ENCODE assay signal across 22 cellular contexts in genomic region chr5:76483433-76483832, GRCh38.
DNase-seq lines count a peak whose midpoint lies in the region; ATAC-seq and TF ChIP-seq lines count a peak whose summit lies in the region.
"Had no signal": no experiment of that assay in that cellular context is flagged by ENCODE, and none has a peak within 500 bp of the region (broad histone marks: within the 10 kb centered on the region; RNA-seq: fewer than 3 reads in every experiment).

No MANE protein-coding gene starts in this region.

- in situ Hi-C loops in GM13976 (cut with MboI; ENCODE audit: low sequenced_read_pairs, unreplicated experiment) = no loop called here

- H3K36me3 Mint-ChIP-seq in nephron (ENCODE audit: low read depth) = no peaks in the 10 kb centered on the region
- H3K36me3 Mint-ChIP-seq: neural progenitor cell had no signal

- no peaks in the 10 kb centered on the region for H3K9me3 Mint-ChIP-seq in nephron
- H3K9me3 Mint-ChIP-seq: dendritic cell treated with granulocyte-macrophage colony-stimulating factor and Interleukin-4, amounts not matched to agents 40 ng/mL and 50 ng/mL, for 4 days; neural progenitor cell had no signal

- TF ChIP-seq CTCF in GM12872 (IDR thresholded peaks at IDR 0.05; ENCODE audit: insufficient read depth, low read depth, low read length) = 0 out of 3 replicates have a peak, but pooled peaks have one; percentile 17
- TF ChIP-seq CTCF in nephron (IDR thresholded peaks at IDR 0.05; ENCODE audit: unreplicated experiment in 3 of 3) = no peak
- no peak for TF ChIP-seq CTCF in GM13976 (IDR thresholded peaks at IDR 0.05; ENCODE audit: borderline replicate concordance, control extremely low read depth, extremely low read depth, insufficient read depth, missing control alignments)

- ATAC-seq in HG02973 (IDR thresholded peaks at IDR 0.05; ENCODE audit: unreplicated experiment) = no peak
- no peak for ATAC-seq in GM18520 (IDR thresholded peaks at IDR 0.05; ENCODE audit: unreplicated experiment)
- ATAC-seq: heart left ventricle, left ventricle myocardium superior had no signal

- H3K27me3 Mint-ChIP-seq in nephron (ENCODE audit: low read depth) = no peaks in the 10 kb centered on the region
- H3K27me3 Mint-ChIP-seq: dendritic cell treated with granulocyte-macrophage colony-stimulating factor and Interleukin-4, amounts not matched to agents 40 ng/mL and 50 ng/mL, for 4 days had no signal

- peak; percentile 20 for DNase-seq in HT-29 (ENCODE audit: low spot score)
- peak; percentile 1 for DNase-seq in dermis blood vessel endothelial cell
- no peak for DNase-seq in GM13976 (ENCODE audit: low spot score)
- DNase-seq: activated CD4-positive, alpha-beta T cell treated with anti-CD3 and anti-CD28 coated beads for 4 hours; activated naive CD4-positive, alpha-beta T cell treated with anti-CD3 and anti-CD28 coated beads, Interleukin-2, amount 50 U/mL, for 16 hours; anterior cingulate cortex; DND-41; HCEC 1CT; heart left ventricle; left ventricle myocardium superior; NK-92 treated with Interleukin-12 subunit alpha and Interleukin-12 subunit beta, amount 100 ng/mL, for 24 hours; SJCRH30; spleen; stimulated activated CD4-positive, alpha-beta T cell treated with anti-CD3 and anti-CD28 coated beads, Interleukin-4, amount 100 ng/mL, for 1 hour; stimulated activated naive CD4-positive, alpha-beta T cell treated with Interleukin-2 at 50 U/mL for 16 hours; thyroid gland had no signal

- no peak overlapping the region for H3K4me3 Mint-ChIP-seq in nephron
- H3K4me3 Mint-ChIP-seq: dendritic cell treated with granulocyte-macrophage colony-stimulating factor and Interleukin-4, amounts not matched to agents 40 ng/mL and 50 ng/mL, for 4 days; neural progenitor cell had no signal

- H3K4me1 Mint-ChIP-seq in nephron = peaks cover 5% of the 10 kb centered on the region

- H3K27ac Mint-ChIP-seq in nephron = peak overlapping the region; percentile 50 to 94 (median 87)
- H3K27ac Mint-ChIP-seq: dendritic cell treated with granulocyte-macrophage colony-stimulating factor and Interleukin-4, amounts not matched to agents 40 ng/mL and 50 ng/mL, for 4 days; neural progenitor cell had no signal
